23 cellular contexts compared by ENCODE assay signal in genomic region chr3:152860736-152861135, GRCh38.
"Had no signal": no experiment of that assay in that cellular context is flagged by ENCODE, and none has a peak within 500 bp of the region (broad histone marks: within the 10 kb centered on the region; RNA-seq: fewer than 3 reads in every experiment).

No MANE protein-coding gene starts in this region.

- DNase-seq: Karpas-422, KG1, MG63, NCI-H1092, NCI-H1436, NCI-H187, NCI-H2029, NCI-H2081 treated with DMSO at 0.1 percent for 48 hours, NCI-H2171, NCI-H226, NCI-H446, NCI-H510A, NCI-H524 treated with DMSO at 0.1 percent for 48 hours, NCI-H69, NCI-H774, Right ventricle myocardium superior, RPMI8226, SIG-M5 had no signal

- H3K4me1 ChIP-seq: SJSA1 had no signal

- FAIRE-seq: HTR-8/SVneo, RCC 7860 had no signal

- H3K9me3 ChIP-seq: MG63, SJSA1 had no signal

- H3K36me3 ChIP-seq: MG63, SJSA1 had no signal

- H3K27me3 ChIP-seq: MG63, SJSA1 had no signal

- H3K27ac ChIP-seq: HL-60, SJSA1, SK-N-MC had no signal

- H3K4me3 ChIP-seq: MG63, SJSA1, SK-N-MC had no signal
